ENCODE assay signal across 20 cellular contexts in genomic region chr1:15148975-15149374, GRCh38. TPM values are rescaled to one million over a fixed set of nuclear protein-coding genes. Genes with fewer than 3 reads are reported as not detected.
"Had no signal": no experiment of that assay in that cellular context is flagged by ENCODE, and none has a peak within 500 bp of the region (broad histone marks: within the 10 kb centered on the region; RNA-seq: fewer than 3 reads in every experiment).

No MANE protein-coding gene starts in this region.

- H3K4me3 Mint-ChIP-seq: endodermal cell; naive thymus-derived CD4-positive, alpha-beta T cell; nephron progenitor cell; stimulated activated memory B cell treated with anti-CD40 and anti-IgM and Interleukin-4, amounts not matched to agents 10 μg/mL and 1 μg/mL and 100 μg/mL, for 72 hours; stimulated activated naive CD8-positive, alpha-beta T cell treated with anti-CD3 and anti-CD28 coated beads, Interleukin-15, amount 100 ng/mL, for 72 hours had no signal

- H3K79me2 ChIP-seq: parathyroid adenoma had no signal

- H2AFZ ChIP-seq: parathyroid adenoma had no signal

- H3K9ac ChIP-seq: parathyroid adenoma had no signal

- H3K4me1 Mint-ChIP-seq: stimulated activated memory B cell treated with anti-CD40 and anti-IgM and Interleukin-4, amounts not matched to agents 10 μg/mL and 1 μg/mL and 100 μg/mL, for 72 hours had no signal

- H3K27ac Mint-ChIP-seq: endodermal cell; naive thymus-derived CD4-positive, alpha-beta T cell; nephron progenitor cell; stimulated activated memory B cell treated with anti-CD40 and anti-IgM and Interleukin-4, amounts not matched to agents 10 μg/mL and 1 μg/mL and 100 μg/mL, for 72 hours had no signal

- H3K9me3 ChIP-seq: heart left ventricle, psoas muscle, spleen, thoracic aorta, transverse colon had no signal

- ATAC-seq: heart left ventricle; naive thymus-derived CD4-positive, alpha-beta T cell; psoas muscle; sciatic nerve; stimulated activated memory B cell treated with anti-CD40 and anti-IgM and Interleukin-4, amounts not matched to agents 10 μg/mL and 1 μg/mL and 100 μg/mL, for 72 hours; stimulated activated naive CD8-positive, alpha-beta T cell treated with anti-CD3 and anti-CD28 coated beads, Interleukin-15, amount 100 ng/mL, for 72 hours had no signal

- H3K36me3 Mint-ChIP-seq: stimulated activated memory B cell treated with anti-CD40 and anti-IgM and Interleukin-4, amounts not matched to agents 10 μg/mL and 1 μg/mL and 100 μg/mL, for 72 hours had no signal

- H3K27ac ChIP-seq: coronary artery, heart left ventricle, parathyroid adenoma, psoas muscle, spleen, thoracic aorta, transverse colon had no signal

- H3K4me1 ChIP-seq: parathyroid adenoma, psoas muscle had no signal

- H3K36me3 ChIP-seq: heart left ventricle, spleen, thoracic aorta, transverse colon had no signal

- H3K4me3 ChIP-seq: coronary artery, heart left ventricle, psoas muscle, spleen, thoracic aorta, transverse colon had no signal

- DNase-seq: effector CD4-positive, alpha-beta T cell; endodermal cell; heart left ventricle; hippocampal formation; kidney glomerular epithelial cell; naive thymus-derived CD4-positive, alpha-beta T cell; nephron progenitor cell; psoas muscle; retina; spleen; stimulated activated CD4-positive, alpha-beta T cell treated with anti-CD3 and anti-CD28 coated beads, Interleukin-15, amount 100 ng/mL, for 24 hours; stimulated activated CD4-positive, alpha-beta T cell treated with anti-CD3 and anti-CD28 coated beads, Interleukin-1b, Interleukin-23, amount 100 ng/mL, for 48 hours; stimulated activated CD4-positive, alpha-beta T cell treated with anti-CD3 and anti-CD28 coated beads, Interleukin-4, amount 100 ng/mL, for 24 hours; stimulated activated naive CD8-positive, alpha-beta T cell treated with anti-CD3 and anti-CD28 coated beads, Interleukin-15, amount 100 ng/mL, for 72 hours; transverse colon had no signal

- H3K27me3 ChIP-seq: transverse colon had no signal

- H3K9me3 Mint-ChIP-seq: stimulated activated naive CD8-positive, alpha-beta T cell treated with anti-CD3 and anti-CD28 coated beads, Interleukin-15, amount 100 ng/mL, for 72 hours had no signal

RNA-seq across cellular contexts. Expression of gene TMEM51, which starts 4.6 kb away (rescaled TPM):
- polyA plus RNA-seq: naive thymus-derived CD4-positive, alpha-beta T cell had no signal
